In genomic region chr10:101095550-101096213, GRCh38 we compare ENCODE assay signal across 8 cellular contexts.
DNase-seq lines count a peak whose midpoint lies in the region; ATAC-seq and TF ChIP-seq lines count a peak whose summit lies in the region.

No MANE protein-coding gene starts in this region.

- DNase-seq in DMS 273 (lab: John Stamatoyannopoulos, UW; ENCODE audit: unreplicated experiment), result peak; percentile 81
- DNase-seq in NCI-H1092 (lab: John Stamatoyannopoulos, UW), result peak; percentile 31
- peak; percentile 57 for DNase-seq in T-helper 9 cell
- peak; percentile 20 for DNase-seq in astrocyte of the cerebellum (ENCODE audit: low read depth)
- DNase-seq in iPS DF 4.7 (ENCODE audit: extremely low read depth, low spot score), result peak; percentile 98
- DNase-seq in stimulated activated CD4-positive, alpha-beta T cell treated with anti-CD3 and anti-CD28 coated beads, Interleukin-15, amount 100 ng/mL, for 1 hour (ENCODE audit: low read depth in 1 of 2, low spot score in 1 of 2), result peak; percentile 43 to 59

- peak; percentile 90 for TF ChIP-seq CTCF in astrocyte of the cerebellum (IDR thresholded peaks at IDR 0.05; ENCODE audit: low read depth, low read length, missing control alignments)

- H3K4me3 ChIP-seq in astrocyte of the cerebellum (ENCODE audit: low read depth, low read length), result no peak overlapping the region

- ATAC-seq in GM21717 (IDR thresholded peaks at IDR 0.05; ENCODE audit: unreplicated experiment) (peak; percentile 78), HG02642 (IDR thresholded peaks at IDR 0.05; ENCODE audit: poor library complexity, unreplicated experiment) (no peak)

- in situ Hi-C loops in astrocyte of the cerebellum (cut with HindIII; ENCODE audit: low sequenced_read_pairs), result no loop called here

Comparison
In these comparisons a context has a peak if more than half of its experiments do, and no peak if none do; other contexts are left out.
1. DNase-seq: peak in every context shown above with its lines; median percentile 98 in iPS DF 4.7; 81 in DMS 273; 57 in T-helper 9 cell; 51 in stimulated activated CD4-positive, alpha-beta T cell treated with anti-CD3 and anti-CD28 coated beads, Interleukin-15, amount 100 ng/mL, for 1 hour; 31 in NCI-H1092; 20 in astrocyte of the cerebellum.